1 cellular context compared by ENCODE assay signal in genomic region chr5:7398596-7399260, GRCh38.
TF ChIP-seq lines count a peak whose summit lies in the region.

No MANE protein-coding gene starts in this region.

TF ChIP-seq in H1, 55 proteins besides CTCF, POLR2A, EP300 and RAD21:
- TF ChIP-seq ASH2L (IDR thresholded peaks at IDR 0.05; ENCODE audit: low read length), result peak; percentile 49
- TF ChIP-seq KDM4A (IDR thresholded peaks at IDR 0.05; ENCODE audit: low read depth, low read length, severe bottlenecking), result no peak
- no peak for TF ChIP-seq HDAC2 (IDR thresholded peaks at IDR 0.05; ENCODE audit: borderline replicate concordance in 1 of 2, low read depth in 2 of 2, low read length in 2 of 2)
TF ChIP-seq in H1: peak in this region for 1.
